In the genomic region with DNA sequence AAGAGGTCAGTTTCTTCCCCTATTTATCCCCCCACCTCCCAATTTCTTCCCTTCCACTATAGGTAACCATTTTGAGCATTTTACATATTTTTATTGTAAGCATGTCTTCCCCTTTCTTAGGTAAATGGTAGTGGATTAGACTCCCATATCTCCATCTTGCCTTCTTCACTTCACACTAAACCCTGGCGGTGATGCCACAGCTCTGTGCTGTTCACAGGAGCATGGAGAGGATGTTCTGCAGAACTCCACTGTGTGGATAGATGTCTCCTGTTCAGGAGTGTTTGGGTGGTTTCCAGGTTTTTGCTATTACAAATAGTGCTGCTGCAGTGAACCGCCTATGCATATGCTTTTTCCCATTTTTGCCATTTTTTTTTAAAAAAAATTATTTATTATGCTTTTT, we compare ENCODE assay signal across 25 cellular contexts.
"Had no signal": no experiment of that assay in that cellular context is flagged by ENCODE, and none has a peak within 500 bp of the region (broad histone marks: within the 10 kb centered on the region; RNA-seq: fewer than 3 reads in every experiment).

No MANE protein-coding gene starts in this region.

- DNase-seq: heart left ventricle; hypothalamus; islet precursor cell; left ventricle myocardium inferior; midbrain; naive thymus-derived CD8-positive, alpha-beta T cell; nephron progenitor cell; occipital lobe; right lobe of liver; stimulated activated CD4-positive, alpha-beta T cell treated with anti-CD3 and anti-CD28 coated beads, Interleukin-4, amount 100 ng/mL, for 24 hours; stimulated activated naive CD4-positive, alpha-beta T cell; tibial artery; trophoblast cell had no signal

- ATAC-seq: naive thymus-derived CD8-positive, alpha-beta T cell; right lobe of liver; stimulated activated effector memory CD8-positive, alpha-beta T cell treated with anti-CD3 and anti-CD28 coated beads, Interleukin-12 subunit alpha, Interleukin-12 subunit beta, amount 100 ng/mL, for 72 hours; upper lobe of right lung had no signal

- H3K4me1 ChIP-seq: heart left ventricle, left ventricle myocardium inferior, neural progenitor cell, parathyroid adenoma, right atrium auricular region, right lobe of liver, suprapubic skin, tibial artery, upper lobe of right lung had no signal

- H3K4me3 Mint-ChIP-seq: memory B cell; nephron progenitor cell; neural progenitor cell; stimulated activated effector memory CD8-positive, alpha-beta T cell treated with anti-CD3 and anti-CD28 coated beads, Interleukin-12 subunit alpha, Interleukin-12 subunit beta, amount 100 ng/mL, for 72 hours; stimulated activated naive CD8-positive, alpha-beta T cell treated with anti-CD3 and anti-CD28 coated beads, Interleukin-15, Interleukin-2, amounts not matched to agents 100 ng/mL and 50 ng/mL, for 24 hours had no signal

- H3K27ac ChIP-seq: heart left ventricle, left ventricle myocardium inferior, neural progenitor cell, neutrophil, parathyroid adenoma, right atrium auricular region, right lobe of liver, skin epidermis, suprapubic skin, thoracic aorta, tibial artery, upper lobe of right lung had no signal

- H3K27me3 Mint-ChIP-seq: naive thymus-derived CD8-positive, alpha-beta T cell; progenitor cell of endocrine pancreas; stimulated activated naive CD8-positive, alpha-beta T cell treated with anti-CD3 and anti-CD28 coated beads, Interleukin-15, Interleukin-2, amounts not matched to agents 100 ng/mL and 50 ng/mL, for 24 hours had no signal

- H3K9me3 ChIP-seq: neutrophil, right lobe of liver, suprapubic skin, thoracic aorta, tibial artery, upper lobe of right lung had no signal

- H3K9me3 Mint-ChIP-seq: stimulated activated naive CD8-positive, alpha-beta T cell treated with anti-CD3 and anti-CD28 coated beads, Interleukin-15, Interleukin-2, amounts not matched to agents 100 ng/mL and 50 ng/mL, for 24 hours had no signal

- H3K4me3 ChIP-seq: heart left ventricle, left ventricle myocardium inferior, neural progenitor cell, right atrium auricular region, right lobe of liver, skin epidermis, suprapubic skin, thoracic aorta, tibial artery, upper lobe of right lung had no signal

- H3K36me3 ChIP-seq: heart left ventricle, left ventricle myocardium inferior, neutrophil, right atrium auricular region, right lobe of liver, suprapubic skin, thoracic aorta, tibial artery, upper lobe of right lung had no signal

- H3K27ac Mint-ChIP-seq: memory B cell, nephron progenitor cell, neural progenitor cell had no signal

- H3K36me3 Mint-ChIP-seq: memory B cell; stimulated activated effector memory CD8-positive, alpha-beta T cell treated with anti-CD3 and anti-CD28 coated beads, Interleukin-12 subunit alpha, Interleukin-12 subunit beta, amount 100 ng/mL, for 72 hours had no signal

- H3K27me3 ChIP-seq: neural progenitor cell, neutrophil, right lobe of liver, upper lobe of right lung had no signal
